In the genomic region with DNA sequence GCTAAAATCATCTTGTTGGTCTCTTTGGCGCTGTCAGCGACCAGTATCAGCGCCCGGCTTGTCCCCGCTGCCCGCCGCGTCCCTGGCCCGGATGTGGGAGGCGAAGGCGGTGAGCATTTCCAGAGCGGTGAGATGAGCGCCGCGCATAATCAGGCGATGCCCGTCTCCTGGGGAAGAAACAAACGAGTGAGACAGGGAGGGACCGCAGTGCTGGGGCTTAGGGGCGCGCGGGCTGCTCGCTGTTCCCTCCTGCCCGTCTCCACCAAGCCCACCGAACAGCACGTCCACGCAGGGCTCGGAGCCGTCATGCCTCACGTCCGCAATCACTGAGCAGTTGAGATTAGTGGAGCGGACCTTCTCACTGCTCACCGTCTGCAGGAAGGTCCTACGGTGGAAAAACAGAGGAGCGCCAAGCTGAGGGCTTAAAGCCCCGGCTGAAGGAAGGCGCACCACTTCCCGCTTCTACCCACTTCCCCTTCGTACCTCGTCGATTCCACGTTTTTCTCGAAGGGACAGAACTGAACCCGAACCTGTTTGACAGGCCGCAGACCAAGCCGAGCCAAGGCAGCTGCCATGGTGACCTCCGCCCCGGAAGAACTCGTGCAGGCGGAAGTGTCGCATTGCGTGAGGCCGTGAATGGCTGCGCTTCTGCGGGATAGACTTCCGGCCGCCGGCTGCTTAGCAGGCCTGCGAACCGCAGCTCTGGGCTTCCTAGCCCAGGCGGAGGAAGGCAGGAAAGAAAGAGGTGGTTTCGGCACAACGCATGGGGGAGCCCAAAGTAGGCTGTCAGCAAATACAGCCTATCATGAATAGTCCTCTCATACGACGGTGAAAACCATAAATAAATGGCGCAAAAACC, we compare ENCODE assay signal across 1 cellular context.
TF ChIP-seq lines count a peak whose summit lies in the region.

Gene MRPL53, minus strand, starts transcription at position 595 of the 859 bp plus-strand sequence. Its CDS starts 20 bp downstream, at position 575.

TF ChIP-seq in A549, 52 proteins besides CTCF, POLR2A, EP300 and RAD21 (continued from another document):
- TF ChIP-seq, protein P1, sequence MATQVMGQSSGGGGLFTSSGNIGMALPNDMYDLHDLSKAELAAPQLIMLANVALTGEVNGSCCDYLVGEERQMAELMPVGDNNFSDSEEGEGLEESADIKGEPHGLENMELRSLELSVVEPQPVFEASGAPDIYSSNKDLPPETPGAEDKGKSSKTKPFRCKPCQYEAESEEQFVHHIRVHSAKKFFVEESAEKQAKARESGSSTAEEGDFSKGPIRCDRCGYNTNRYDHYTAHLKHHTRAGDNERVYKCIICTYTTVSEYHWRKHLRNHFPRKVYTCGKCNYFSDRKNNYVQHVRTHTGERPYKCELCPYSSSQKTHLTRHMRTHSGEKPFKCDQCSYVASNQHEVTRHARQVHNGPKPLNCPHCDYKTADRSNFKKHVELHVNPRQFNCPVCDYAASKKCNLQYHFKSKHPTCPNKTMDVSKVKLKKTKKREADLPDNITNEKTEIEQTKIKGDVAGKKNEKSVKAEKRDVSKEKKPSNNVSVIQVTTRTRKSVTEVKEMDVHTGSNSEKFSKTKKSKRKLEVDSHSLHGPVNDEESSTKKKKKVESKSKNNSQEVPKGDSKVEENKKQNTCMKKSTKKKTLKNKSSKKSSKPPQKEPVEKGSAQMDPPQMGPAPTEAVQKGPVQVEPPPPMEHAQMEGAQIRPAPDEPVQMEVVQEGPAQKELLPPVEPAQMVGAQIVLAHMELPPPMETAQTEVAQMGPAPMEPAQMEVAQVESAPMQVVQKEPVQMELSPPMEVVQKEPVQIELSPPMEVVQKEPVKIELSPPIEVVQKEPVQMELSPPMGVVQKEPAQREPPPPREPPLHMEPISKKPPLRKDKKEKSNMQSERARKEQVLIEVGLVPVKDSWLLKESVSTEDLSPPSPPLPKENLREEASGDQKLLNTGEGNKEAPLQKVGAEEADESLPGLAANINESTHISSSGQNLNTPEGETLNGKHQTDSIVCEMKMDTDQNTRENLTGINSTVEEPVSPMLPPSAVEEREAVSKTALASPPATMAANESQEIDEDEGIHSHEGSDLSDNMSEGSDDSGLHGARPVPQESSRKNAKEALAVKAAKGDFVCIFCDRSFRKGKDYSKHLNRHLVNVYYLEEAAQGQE (IDR thresholded peaks at IDR 0.05), result 0 out of 2 replicates have a peak, but pooled peaks have one; percentile 24
- TF ChIP-seq E2F6 (IDR thresholded peaks at IDR 0.05; ENCODE audit: borderline replicate concordance, low read depth), result peak; percentile 44; the same call in 1 of the 2 replicates
- TF ChIP-seq EHMT2 (IDR thresholded peaks at IDR 0.05; ENCODE audit: low read depth), result no peak
- peak; percentile 29 for TF ChIP-seq MAFK (IDR thresholded peaks at IDR 0.05; ENCODE audit: partially characterized antibody)
- TF ChIP-seq TP53 (CRISPR knock-in tag; IDR thresholded peaks at IDR 0.05), result 0 out of 2 replicates have a peak, but pooled peaks have one; percentile 56
- TF ChIP-seq RFX5 (IDR thresholded peaks at IDR 0.05), result no peak
- no peak for TF ChIP-seq SREBF2 (IDR thresholded peaks at IDR 0.05)
- peak; percentile 83 for TF ChIP-seq GATA3 (IDR thresholded peaks at IDR 0.05; ENCODE audit: borderline replicate concordance)
- 0 out of 2 replicates have a peak, but pooled peaks have one; percentile 9 for TF ChIP-seq USF2 (IDR thresholded peaks at IDR 0.05)
- 0 out of 2 replicates have a peak, but pooled peaks have one; percentile 71 for TF ChIP-seq HDAC2 (IDR thresholded peaks at IDR 0.05)
- no peak; the same call in 1 of the 2 replicates for TF ChIP-seq EHF (CRISPR knock-in tag; IDR thresholded peaks at IDR 0.05)
- TF ChIP-seq PBX3 (IDR thresholded peaks at IDR 0.05), result peak; percentile 93
- no peak for TF ChIP-seq CBX8 (IDR thresholded peaks at IDR 0.05)
- TF ChIP-seq FOSB (CRISPR knock-in tag; IDR thresholded peaks at IDR 0.05), result no peak
- TF ChIP-seq CHD4 (IDR thresholded peaks at IDR 0.05; ENCODE audit: borderline replicate concordance), result no peak
- TF ChIP-seq NPAS2 (CRISPR knock-in tag; IDR thresholded peaks at IDR 0.05; ENCODE audit: borderline replicate concordance), result no peak
- TF ChIP-seq JUN (IDR thresholded peaks at IDR 0.05), result peak; percentile 88 to 100
- peak; percentile 16; the same call in 1 of the 2 replicates for TF ChIP-seq RARB (CRISPR knock-in tag; IDR thresholded peaks at IDR 0.05)
TF ChIP-seq in A549: peak in this region for 17.
